In the genomic region with DNA sequence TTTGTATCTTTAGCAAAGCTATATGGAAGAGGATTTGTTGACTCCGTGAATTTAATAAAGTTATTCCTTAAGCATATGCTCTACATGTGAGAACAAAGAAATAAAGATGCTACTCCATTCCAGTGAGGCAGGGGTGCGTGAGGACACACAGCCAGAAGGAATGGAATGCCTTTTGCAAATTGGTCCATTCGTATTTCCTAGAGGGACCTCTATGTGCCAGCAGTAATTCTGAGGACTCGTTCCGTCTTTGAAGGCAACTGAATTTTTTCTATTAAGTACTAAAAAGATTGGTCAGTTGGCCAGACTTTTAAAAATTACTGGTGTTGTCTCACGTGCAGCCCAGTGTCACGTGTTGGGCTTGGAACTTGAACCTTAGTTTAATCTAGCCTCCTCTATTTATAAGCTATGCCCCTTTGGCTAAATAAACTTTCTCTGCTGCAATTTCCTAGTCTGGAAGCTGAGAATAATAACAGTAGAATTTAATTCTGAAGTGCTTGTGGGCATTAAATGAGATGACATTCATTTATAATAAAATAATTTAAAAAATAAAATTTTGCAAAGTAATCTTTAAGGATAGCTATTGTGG, we compare ENCODE assay signal across 22 cellular contexts. TPM values are rescaled to one million over a fixed set of nuclear protein-coding genes. Genes with fewer than 3 reads are reported as not detected.
"Had no signal": no experiment of that assay in that cellular context is flagged by ENCODE, and none has a peak within 500 bp of the region (broad histone marks: within the 10 kb centered on the region; RNA-seq: fewer than 3 reads in every experiment).

No MANE protein-coding gene starts in this region.

- H3K9me3 ChIP-seq: body of pancreas, gastroesophageal sphincter, left lung, mucosa of descending colon, upper lobe of right lung had no signal

- H3K9ac ChIP-seq: parathyroid adenoma had no signal

- H3K27me3 ChIP-seq: body of pancreas, gastroesophageal sphincter, left lung, upper lobe of right lung had no signal

- H3K36me3 Mint-ChIP-seq: activated naive CD8-positive, alpha-beta T cell; naive thymus-derived CD4-positive, alpha-beta T cell had no signal

- H3K9me3 Mint-ChIP-seq: activated CD8-positive, alpha-beta T cell treated with anti-CD3 and anti-CD28 coated beads for 36 hours; naive thymus-derived CD4-positive, alpha-beta T cell had no signal

- ATAC-seq: activated CD8-positive, alpha-beta T cell treated with anti-CD3 and anti-CD28 coated beads for 36 hours; body of pancreas; gastroesophageal sphincter; left lung; mucosa of descending colon; naive thymus-derived CD4-positive, alpha-beta T cell; stimulated activated naive CD8-positive, alpha-beta T cell treated with anti-CD3 and anti-CD28 coated beads, Interleukin-15, Interleukin-2, amounts not matched to agents 100 U/mL and 50 U/mL, for 24 hours; T-helper 17 cell; upper lobe of right lung had no signal

- H3K36me3 ChIP-seq: upper lobe of right lung had no signal

- H3K27ac Mint-ChIP-seq: activated CD8-positive, alpha-beta T cell treated with anti-CD3 and anti-CD28 coated beads for 36 hours; activated naive CD8-positive, alpha-beta T cell; naive thymus-derived CD4-positive, alpha-beta T cell; T-helper 17 cell had no signal

- H3K27me3 Mint-ChIP-seq: activated CD8-positive, alpha-beta T cell treated with anti-CD3 and anti-CD28 coated beads for 36 hours; activated naive CD8-positive, alpha-beta T cell had no signal

- H3K27ac ChIP-seq: body of pancreas, coronary artery, left lung, parathyroid adenoma, skin epidermis, upper lobe of right lung had no signal

- H3K4me3 Mint-ChIP-seq: activated CD8-positive, alpha-beta T cell treated with anti-CD3 and anti-CD28 coated beads for 36 hours; activated naive CD8-positive, alpha-beta T cell; naive thymus-derived CD4-positive, alpha-beta T cell; T-helper 17 cell had no signal

- DNase-seq: activated CD4-positive, alpha-beta T cell treated with anti-CD3 and anti-CD28 coated beads for 4 hours; activated CD8-positive, alpha-beta T cell treated with anti-CD3 and anti-CD28 coated beads for 36 hours; activated gamma-delta T cell treated with Interleukin-2 at 50 U/mL for 16 hours; activated T-cell treated with anti-CD3 and anti-CD28 coated beads, Interleukin-2, amount 50 U/mL, for 48 hours; amniotic stem cell; central memory CD4-positive, alpha-beta T cell; effector CD4-positive, alpha-beta T cell; islet precursor cell; left lung; mucosa of descending colon; naive thymus-derived CD4-positive, alpha-beta T cell; stimulated activated CD4-positive, alpha-beta T cell treated with anti-CD3 and anti-CD28 coated beads, Interleukin-4, amount 100 ng/mL, for 4 hours; stimulated activated CD8-positive, alpha-beta memory T cell treated with anti-CD3 and anti-CD28 coated beads, Interleukin-4, amount 100 ng/mL, for 48 hours; stimulated activated naive CD8-positive, alpha-beta T cell treated with anti-CD3 and anti-CD28 coated beads, Interleukin-15, Interleukin-2, amounts not matched to agents 100 U/mL and 50 U/mL, for 24 hours; T-helper 17 cell; upper lobe of right lung had no signal

- H3K4me3 ChIP-seq: body of pancreas, coronary artery, gastroesophageal sphincter, left lung, mucosa of descending colon, skin epidermis, upper lobe of right lung had no signal

RNA-seq across cellular contexts. Expression of a gene that starts 13.9 kb away (rescaled TPM):
- polyA plus RNA-seq: naive thymus-derived CD4-positive, alpha-beta T cell had no signal
